8 cellular contexts compared by ENCODE assay signal in the genomic region with DNA sequence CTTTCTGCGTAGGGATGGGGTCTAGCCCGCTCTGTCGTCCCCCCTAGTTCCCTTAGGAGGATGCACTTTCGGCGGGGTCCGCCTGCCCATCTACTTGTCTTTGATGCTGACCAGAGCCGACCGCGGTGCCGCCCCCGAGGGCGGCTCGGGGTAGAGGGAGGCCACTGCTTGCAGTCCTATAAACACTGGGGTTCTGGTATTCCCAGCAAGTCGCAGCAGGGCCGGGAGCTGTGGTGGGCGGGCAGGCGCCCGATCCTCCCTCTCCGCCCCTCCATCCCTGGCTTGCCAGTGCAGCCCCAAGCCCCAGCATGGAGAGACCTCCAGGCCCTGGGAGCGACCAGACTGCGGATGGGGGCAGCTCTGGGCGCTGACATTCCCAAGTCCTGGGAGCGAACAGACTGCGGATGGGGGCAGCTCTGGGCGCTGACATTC. TPM values are rescaled to one million over a fixed set of nuclear protein-coding genes. Genes with fewer than 3 reads are reported as not detected.
A peak's percentile ranks its signal among the peaks of the same experiment; 100 is the strongest.
DNase-seq lines count a peak whose midpoint lies in the region; ATAC-seq and TF ChIP-seq lines count a peak whose summit lies in the region.

No MANE protein-coding gene starts in this region.

- H3K36me3 ChIP-seq in HAP-1 (replicated peaks) (no peaks in the 10 kb centered on the region; the same call in 1 of the 2 replicates), ascending aorta (no peaks in the 10 kb centered on the region), left lung (peaks cover 0 to 28% of the 10 kb centered on the region in 2 donors), transverse colon (no peaks in the 10 kb centered on the region)

- intact Hi-C loops in ascending aorta (cut with DNase I): loop anchor here (2.0 kb wide), 1 partner anchor 17 kb away; no protein-coding TSS in a partner anchor
- intact Hi-C loops in left lung (cut with DNase I): no loop called here
- intact Hi-C loops in transverse colon (cut with DNase I; ENCODE audit: low total_unique reads): no loop called here

- H3K27me3 ChIP-seq in HAP-1 (ENCODE audit: low read depth): no peaks in the 10 kb centered on the region
- no peaks in the 10 kb centered on the region for H3K27me3 ChIP-seq in ascending aorta
- no peaks in the 10 kb centered on the region for H3K27me3 ChIP-seq in left lung
- H3K27me3 ChIP-seq in transverse colon: no peaks in the 10 kb centered on the region

- H3K4me3 ChIP-seq in HAP-1 (peak overlapping the region; percentile 62), ascending aorta (peak overlapping the region; percentile 66 to 93), left lung (peak overlapping the region; percentile 72 to 94), transverse colon (peak overlapping the region; percentile 60 to 96 (median 78))

- no peak for TF ChIP-seq POLR2A in transverse colon (IDR thresholded peaks at IDR 0.05)

- H3K9me3 ChIP-seq in HAP-1 (no peaks in the 10 kb centered on the region), ascending aorta (no peaks in the 10 kb centered on the region), left lung (no peaks in the 10 kb centered on the region), transverse colon (no peaks in the 10 kb centered on the region)

- no peak for TF ChIP-seq EP300 in transverse colon (IDR thresholded peaks at IDR 0.05; ENCODE audit: low read depth)

- 2% methylated on average over 14 of the region's 25 CpGs; no CpG with 5 or more reads in 1 of the 2 donors for WGBS in transverse colon (ENCODE audit: low coverage in 1 of 2), 2 donors

- peak in 1 of 2 experiments; percentile 47 for DNase-seq in HAP-1 (ENCODE audit: low spot score in 2 of 2)
- no peak for DNase-seq in ascending aorta (ENCODE audit: low spot score in 2 of 2)
- DNase-seq in left lung: peak in 1 of 2 donors; percentile 71
- DNase-seq in transverse colon: no peak
- no peak for DNase-seq in glomerular visceral epithelial cell (ENCODE audit: extremely low spot score)
- no peak for DNase-seq in SHP77 treated with DMSO at 0.1 percent for 48 hours (lab: John Stamatoyannopoulos, UW)
- DNase-seq in NCI-H1105 (lab: John Stamatoyannopoulos, UW): no peak

- TF ChIP-seq CTCF in 22Rv1 (IDR thresholded peaks at IDR 0.05) (no peak), ascending aorta (IDR thresholded peaks at IDR 0.05) (no peak), left lung (IDR thresholded peaks at IDR 0.05) (no peak), transverse colon (IDR thresholded peaks at IDR 0.05) (no peak)

- ATAC-seq in left lung: peak; percentile 33

- in situ Hi-C loops in HAP-1 (cut with MboI; ENCODE audit: low sequenced_read_pairs) (no loop called here), transverse colon (cut with MboI; ENCODE audit: low pct_ligation_motif_present in 1 of 4, low pct_unique_long_range_greater_than_20kb in 1 of 4, low sequenced_read_pairs in 3 of 4) (no loop called here)

- H3K4me1 ChIP-seq in HAP-1: peaks cover 11% of the 10 kb centered on the region
- H3K4me1 ChIP-seq in ascending aorta: peaks cover 8 to 12% of the 10 kb centered on the region in 2 donors
- peaks cover 14 to 64% of the 10 kb centered on the region in 2 donors for H3K4me1 ChIP-seq in left lung
- H3K4me1 ChIP-seq in transverse colon: peaks cover 17 to 32% (median 22%) of the 10 kb centered on the region in 4 donors

- H3K27ac ChIP-seq in 22Rv1 (peak overlapping the region; percentile 55; the same call in 1 of the 2 replicates), ascending aorta (peak overlapping the region in 1 of 2 donors; percentile 68), left lung (no peak overlapping the region), transverse colon (peak overlapping the region; percentile 82 to 91 (median 88))

RNA-seq across cellular contexts. Expression of gene SEMA4B, which starts 0.8 kb away (rescaled TPM):
- total RNA-seq in ascending aorta: 51.2 TPM
- 10 to 100 TPM; 41.3 to 66.7 TPM for total RNA-seq in left lung
- 100 to 1,000 TPM; 115 to 193 (median 134) TPM for total RNA-seq in transverse colon

RNA-seq across cellular contexts. Expression of gene CIB1, which starts 31.8 kb away (rescaled TPM):
- total RNA-seq in ascending aorta (50.9 TPM), left lung (10 to 100 TPM; 76.2 to 84.6 TPM), transverse colon (100 to 1,000 TPM in 3 of 4 donors, 10 to 100 TPM in 1; 38.4 to 156 (median 131) TPM)

RNA-seq across cellular contexts. Expression of gene GDPGP1, which starts 32.0 kb away (rescaled TPM):
- 2.2 TPM for total RNA-seq in ascending aorta
- total RNA-seq in left lung: 1 to 10 TPM; 8.4 to 8.6 TPM
- total RNA-seq in transverse colon: 10 to 100 TPM in 3 of 4 donors, 1 to 10 TPM in 1; 6.8 to 28.8 (median 21.3) TPM

RNA-seq across cellular contexts. Expression of gene TTLL13, which starts 47.4 kb away (rescaled TPM):
- total RNA-seq in ascending aorta (not detected), left lung (under 1 TPM in 1 of 2 donors, not detected in 1; 0.26 TPM), transverse colon (under 1 TPM in 1 of 4 donors, not detected in 3; 0.27 TPM)

Comparison
In these comparisons a context has a peak if more than half of its experiments do, and no peak if none do; other contexts are left out.
1. H3K27ac ChIP-seq: peak in 22Rv1 (single experiment) and transverse colon (4 of 4); none in left lung (0 of 2).
2. Peak in every context shown above with its lines, with median percentiles within 50 percentile points of each other: H3K4me3 ChIP-seq.